Comparison of ENCODE assay signal across 17 cellular contexts in the genomic region with DNA sequence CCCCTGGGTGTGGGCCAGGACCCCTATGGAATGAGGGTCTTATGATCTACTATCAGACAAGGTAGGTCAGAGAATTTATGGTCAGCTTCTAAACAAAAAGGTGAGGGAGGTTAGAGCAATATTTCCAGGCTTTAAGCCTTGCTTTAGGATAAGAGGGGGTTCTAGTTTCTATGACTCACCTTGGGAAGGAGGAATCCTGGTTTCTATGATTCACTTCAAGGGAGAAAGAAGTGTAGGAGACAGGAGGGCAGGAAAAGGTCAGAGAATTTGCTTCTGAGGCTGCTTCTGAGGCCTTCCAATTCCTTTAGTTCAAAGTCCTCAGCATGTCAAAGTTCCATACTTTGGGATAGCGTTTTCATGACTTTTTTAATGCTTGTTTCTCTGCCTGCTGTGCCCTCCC. TPM values are rescaled to one million over a fixed set of nuclear protein-coding genes. Genes with fewer than 3 reads are reported as not detected.
DNase-seq lines count a peak whose midpoint lies in the region; ATAC-seq, FAIRE-seq and TF ChIP-seq lines count a peak whose summit lies in the region.
"Had no signal": no experiment of that assay in that cellular context is flagged by ENCODE, and none has a peak within 500 bp of the region (broad histone marks: within the 10 kb centered on the region; RNA-seq: fewer than 3 reads in every experiment).

No MANE protein-coding gene starts in this region.

- TF ChIP-seq CTCF in A673 (conservative IDR thresholded peaks at IDR 0.05; ENCODE audit: low read depth, low read length), result no peak
- no peak for TF ChIP-seq CTCF in HEK293 (tag by site-specific recombination; IDR thresholded peaks at IDR 0.05)
- no peak for TF ChIP-seq CTCF in astrocyte (IDR thresholded peaks at IDR 0.05; ENCODE audit: insufficient read depth, low read depth, low read length)
- no peak for TF ChIP-seq CTCF in foreskin keratinocyte (conservative IDR thresholded peaks at IDR 0.05)

- peaks cover 3% of the 10 kb centered on the region for H3K9me3 Mint-ChIP-seq in astrocyte (ENCODE audit: unreplicated experiment)
- H3K9me3 Mint-ChIP-seq: activated CD4-positive, alpha-beta memory T cell treated with anti-CD3 and anti-CD28 coated beads, Interleukin-2, amount 10 ng/mL, durations not matched to agents 7 days and 5 days had no signal

- POLR2A ChIA-PET in A673 (lab: Charles Lee; ENCODE audit: low non-redundant PET), result no interaction called here
- POLR2A ChIA-PET in HEK293 (lab: Yijun Ruan, JAX), result no interaction called here

- H3K4me3 Mint-ChIP-seq in astrocyte (ENCODE audit: unreplicated experiment), result no peak overlapping the region
- H3K4me3 Mint-ChIP-seq: activated CD4-positive, alpha-beta memory T cell treated with anti-CD3 and anti-CD28 coated beads, Interleukin-2, amount 10 ng/mL, durations not matched to agents 7 days and 5 days had no signal

- ATAC-seq in foreskin keratinocyte, result peak; percentile 64
- ATAC-seq in GM18505 (IDR thresholded peaks at IDR 0.05; ENCODE audit: unreplicated experiment), result no peak
- ATAC-seq: sciatic nerve had no signal

- H3K9me3 ChIP-seq in A673 (ENCODE audit: low read depth, low read length, poor library complexity, severe bottlenecking) (no peaks in the 10 kb centered on the region), HEK293 (ENCODE audit: control insufficient read depth, insufficient read depth, low read depth, low read length) (no peaks in the 10 kb centered on the region), astrocyte (ENCODE audit: insufficient read depth, low read depth, low read length) (no peaks in the 10 kb centered on the region)
- H3K9me3 ChIP-seq: neutrophil had no signal

- intact Hi-C loops in A673 (cut with micrococcal nuclease; ENCODE audit: unreplicated experiment), result loop anchor here (5.0 kb wide), 2 partner anchors 37 to 77 kb away; no protein-coding TSS in a partner anchor

- H3K4me2 ChIP-seq in astrocyte (ENCODE audit: low read length), result peak overlapping the region; percentile 55

- peaks cover 77% of the 10 kb centered on the region for H3K4me1 ChIP-seq in A673 (ENCODE audit: insufficient read depth, low read length, poor library complexity, severe bottlenecking)
- peaks cover 26% of the 10 kb centered on the region for H3K4me1 ChIP-seq in HEK293 (ENCODE audit: control insufficient read depth, insufficient read depth, low read length)
- peaks cover 34% of the 10 kb centered on the region for H3K4me1 ChIP-seq in astrocyte (ENCODE audit: insufficient read depth, low read length)
- H3K4me1 ChIP-seq in foreskin keratinocyte, result no peaks in the 10 kb centered on the region

- no peak overlapping the region for H3K27ac Mint-ChIP-seq in astrocyte (ENCODE audit: unreplicated experiment)
- H3K27ac Mint-ChIP-seq: activated CD4-positive, alpha-beta memory T cell treated with anti-CD3 and anti-CD28 coated beads, Interleukin-2, amount 10 ng/mL, durations not matched to agents 7 days and 5 days had no signal

- H4K20me1 ChIP-seq in astrocyte (ENCODE audit: insufficient read depth, low read length), result no peaks in the 10 kb centered on the region

- no peak overlapping the region for H2AFZ ChIP-seq in astrocyte (ENCODE audit: low read depth, low read length)

- BruUV-seq in A673 (replicated peaks; lab: Mats Ljungman, UMichigan), result no TSS peak

- no peak for FAIRE-seq in astrocyte (lab: Jason Lieb, UNC)
- FAIRE-seq: GM12892, keratinocyte had no signal

- H3K27me3 ChIP-seq in A673 (replicated peaks; ENCODE audit: insufficient read depth, low read depth, low read length, poor library complexity) (no peaks in the 10 kb centered on the region), astrocyte (ENCODE audit: insufficient read depth, low read length) (no peaks in the 10 kb centered on the region), foreskin keratinocyte (no peaks in the 10 kb centered on the region)
- H3K27me3 ChIP-seq: neutrophil had no signal

- no peaks in the 10 kb centered on the region for H3K27me3 Mint-ChIP-seq in astrocyte (ENCODE audit: low read depth, unreplicated experiment)
- H3K27me3 Mint-ChIP-seq: activated CD4-positive, alpha-beta memory T cell treated with anti-CD3 and anti-CD28 coated beads, Interleukin-2, amount 10 ng/mL, durations not matched to agents 7 days and 5 days had no signal

- H3K27ac ChIP-seq in A673 (ENCODE audit: low read depth, low read length, poor library complexity, severe bottlenecking) (peak overlapping the region; percentile 53), HEK293 (ENCODE audit: extremely low read depth, low read depth, low read length) (no peak overlapping the region), astrocyte (ENCODE audit: low read depth, low read length) (no peak overlapping the region), foreskin keratinocyte (no peak overlapping the region)
- H3K27ac ChIP-seq: epithelial cell of prostate, neutrophil had no signal

- H3K4me3 ChIP-seq in A673 (ENCODE audit: low read depth, low read length, poor library complexity, severe bottlenecking), result no peak overlapping the region
- H3K4me3 ChIP-seq in HEK293 (ENCODE audit: low read depth, low read length), result no peak overlapping the region
- H3K4me3 ChIP-seq in astrocyte (ENCODE audit: insufficient read depth, low read depth, low read length), result no peak overlapping the region

- H3K36me3 Mint-ChIP-seq in astrocyte (ENCODE audit: low read depth, unreplicated experiment), result no peaks in the 10 kb centered on the region

- H3K9ac ChIP-seq in astrocyte (ENCODE audit: low read length), result no peak overlapping the region

- H3K4me1 Mint-ChIP-seq in astrocyte (ENCODE audit: low read depth, unreplicated experiment), result peaks cover 40% of the 10 kb centered on the region

- CTCF ChIA-PET in A673 (lab: Charles Lee), result no interaction called here
- CTCF ChIA-PET in HEK293 (lab: Yijun Ruan, JAX), result no interaction called here

- H3K36me3 ChIP-seq in A673 (ENCODE audit: insufficient read depth, low read length, poor library complexity, severe bottlenecking) (peaks cover 11% of the 10 kb centered on the region), HEK293 (ENCODE audit: control insufficient read depth in 2 of 2, insufficient read depth in 1 of 2, low read length in 2 of 2) (no peaks in the 10 kb centered on the region), astrocyte (ENCODE audit: insufficient read depth, low read length) (no peaks in the 10 kb centered on the region)
- H3K36me3 ChIP-seq: neutrophil had no signal

- no peak for TF ChIP-seq POLR2A in GM18505 (IDR thresholded peaks at IDR 0.05; ENCODE audit: borderline replicate concordance, extremely low read depth, insufficient read depth, insufficient read length)

- no peaks in the 10 kb centered on the region for H3K79me2 ChIP-seq in astrocyte (ENCODE audit: insufficient read depth, low read length)

- DNase-seq in A673 (ENCODE audit: low spot score), result no peak
- DNase-seq in astrocyte (ENCODE audit: low read depth), result peak; percentile 75
- DNase-seq in foreskin keratinocyte, result peak in 1 of 2 donors; percentile 47
- no peak for DNase-seq in activated CD8-positive, alpha-beta memory T cell treated with anti-CD3 and anti-CD28 coated beads, Interleukin-2, amount 50 U/mL, for 48 hours
- no peak for DNase-seq in NCI-H345 (lab: John Stamatoyannopoulos, UW)
- no peak for DNase-seq in GM19240 (ENCODE audit: insufficient read length, low spot score)
- DNase-seq: activated CD4-positive, alpha-beta memory T cell treated with anti-CD3 and anti-CD28 coated beads, Interleukin-2, amount 10 ng/mL, durations not matched to agents 7 days and 5 days; GDM1; head of caudate nucleus; NCI-H526 treated with DMSO at 0.1 percent for 48 hours had no signal

TF ChIP-seq in HEK293, 187 proteins besides CTCF, POLR2A, EP300 and RAD21:
- TF ChIP-seq, protein P1, sequence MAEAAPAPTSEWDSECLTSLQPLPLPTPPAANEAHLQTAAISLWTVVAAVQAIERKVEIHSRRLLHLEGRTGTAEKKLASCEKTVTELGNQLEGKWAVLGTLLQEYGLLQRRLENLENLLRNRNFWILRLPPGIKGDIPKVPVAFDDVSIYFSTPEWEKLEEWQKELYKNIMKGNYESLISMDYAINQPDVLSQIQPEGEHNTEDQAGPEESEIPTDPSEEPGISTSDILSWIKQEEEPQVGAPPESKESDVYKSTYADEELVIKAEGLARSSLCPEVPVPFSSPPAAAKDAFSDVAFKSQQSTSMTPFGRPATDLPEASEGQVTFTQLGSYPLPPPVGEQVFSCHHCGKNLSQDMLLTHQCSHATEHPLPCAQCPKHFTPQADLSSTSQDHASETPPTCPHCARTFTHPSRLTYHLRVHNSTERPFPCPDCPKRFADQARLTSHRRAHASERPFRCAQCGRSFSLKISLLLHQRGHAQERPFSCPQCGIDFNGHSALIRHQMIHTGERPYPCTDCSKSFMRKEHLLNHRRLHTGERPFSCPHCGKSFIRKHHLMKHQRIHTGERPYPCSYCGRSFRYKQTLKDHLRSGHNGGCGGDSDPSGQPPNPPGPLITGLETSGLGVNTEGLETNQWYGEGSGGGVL (tag by site-specific recombination; IDR thresholded peaks at IDR 0.05), result peak; percentile 17; the same call in 1 of the 2 replicates
- TF ChIP-seq ZNF174 (tag by site-specific recombination; IDR thresholded peaks at IDR 0.05), result no peak
- TF ChIP-seq PRDM1 (tag by site-specific recombination; IDR thresholded peaks at IDR 0.05), result peak; percentile 55

RNA-seq across cellular contexts. Expression of a gene that starts 35.2 kb away (rescaled TPM):
- total RNA-seq in A673 (2021) (67.2 and 74.0 TPM in 2 replicates), astrocyte (9.6 and 10.1 TPM in 2 replicates), foreskin keratinocyte (1.1 and 1.2 TPM in 2 replicates)
- polyA plus RNA-seq in foreskin keratinocyte, result 0.34 and 0.37 TPM in 2 replicates
